8 cellular contexts compared by ENCODE assay signal in the genomic region with DNA sequence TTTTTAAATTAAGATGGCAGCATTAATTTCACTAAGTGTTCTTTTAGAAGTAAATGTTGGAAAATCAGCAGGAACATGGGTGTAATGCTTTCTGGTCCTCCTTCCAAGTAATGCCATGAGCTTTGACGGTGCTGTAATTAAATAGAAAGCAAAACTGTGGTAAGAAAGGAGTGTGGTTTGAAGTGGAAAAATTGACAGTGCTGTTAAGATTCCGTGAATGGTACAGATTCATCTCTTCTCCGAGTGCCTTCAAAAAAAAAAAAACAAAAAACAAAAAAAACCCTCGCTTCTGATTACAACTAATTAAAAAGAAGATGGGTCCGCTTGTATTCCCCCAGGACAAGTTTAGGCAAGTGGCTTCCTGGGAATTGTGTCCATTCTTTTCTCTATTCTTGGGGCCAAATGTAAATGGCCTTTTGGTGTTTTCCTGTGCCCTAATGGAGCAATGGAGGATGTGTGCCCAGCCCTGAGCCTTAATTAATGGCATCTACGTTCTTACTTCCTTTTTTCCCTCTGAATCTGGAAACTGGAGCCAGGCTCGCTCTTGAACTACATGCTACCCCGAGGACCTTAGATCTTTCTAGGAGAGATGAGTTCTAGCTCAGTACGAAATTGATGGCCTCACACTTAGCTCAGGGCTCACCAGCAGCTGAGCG. TPM values are rescaled to one million over a fixed set of nuclear protein-coding genes. Genes with fewer than 3 reads are reported as not detected.
A peak's percentile ranks its signal among the peaks of the same experiment; 100 is the strongest.
DNase-seq lines count a peak whose midpoint lies in the region; FAIRE-seq and TF ChIP-seq lines count a peak whose summit lies in the region.

No MANE protein-coding gene starts in this region.

- no peak for FAIRE-seq in astrocyte (lab: Jason Lieb, UNC)

- H3K79me2 ChIP-seq in astrocyte (ENCODE audit: insufficient read depth, low read length), result peaks cover 90% of the 10 kb centered on the region

- H3K4me1 ChIP-seq in HUES6 (ENCODE audit: control insufficient read depth, insufficient read depth, low read length), result peaks cover 45% of the 10 kb centered on the region
- peaks cover 26% of the 10 kb centered on the region for H3K4me1 ChIP-seq in astrocyte (ENCODE audit: insufficient read depth, low read length)

- H2AFZ ChIP-seq in astrocyte (ENCODE audit: low read depth, low read length), result no peak overlapping the region

- 17 to 19% methylated on average over 10 of the region's 10 CpGs for WGBS in lower leg skin, 2 donors

- H3K27ac ChIP-seq in HUES6 (ENCODE audit: low read depth, low read length), result peak overlapping the region; percentile 85; the same call in 1 of the 2 replicates
- H3K27ac ChIP-seq in astrocyte (ENCODE audit: low read depth, low read length), result no peak overlapping the region

- peak overlapping the region; percentile 67 for H3K4me3 ChIP-seq in GM06990 (replicated peaks; ENCODE audit: low read depth, low read length)
- H3K4me3 ChIP-seq in HUES6 (ENCODE audit: low read depth, low read length), result peak overlapping the region; percentile 81
- H3K4me3 ChIP-seq in astrocyte (ENCODE audit: insufficient read depth, low read depth, low read length), result peak overlapping the region; percentile 64
- no peak overlapping the region for H3K4me3 ChIP-seq in lower leg skin (ENCODE audit: low read depth, poor library complexity, severe bottlenecking)

- peaks cover 32% of the 10 kb centered on the region for H3K4me1 Mint-ChIP-seq in astrocyte (ENCODE audit: low read depth, unreplicated experiment)

- TF ChIP-seq CTCF in GM06990 (IDR thresholded peaks at IDR 0.05; ENCODE audit: insufficient read depth, low read length, poor library complexity, severe bottlenecking) (no peak), astrocyte (IDR thresholded peaks at IDR 0.05; ENCODE audit: insufficient read depth, low read depth, low read length) (no peak), lower leg skin (IDR thresholded peaks at IDR 0.05) (no peak)

- peak overlapping the region; percentile 88 for H3K4me2 ChIP-seq in astrocyte (ENCODE audit: low read length)

- H3K27ac Mint-ChIP-seq in astrocyte (ENCODE audit: unreplicated experiment), result peak overlapping the region; percentile 59

- intact Hi-C loops in lower leg skin (cut with DNase I; ENCODE audit: low total_unique reads), result no loop called here

- H3K36me3 Mint-ChIP-seq in astrocyte (ENCODE audit: low read depth, unreplicated experiment), result peaks cover 2% of the 10 kb centered on the region

- DNase-seq in GM06990 (ENCODE audit: extremely low read depth, insufficient read length) (no peak), astrocyte (ENCODE audit: low read depth) (peak; percentile 40), medulla oblongata (ENCODE audit: extremely low spot score) (peak; percentile 20), lower leg skin (ENCODE audit: low spot score in 2 of 2) (no peak), OCI-M2 (lab: John Stamatoyannopoulos, UW; ENCODE audit: unreplicated experiment) (no peak), NK-92 (lab: John Stamatoyannopoulos, UW; ENCODE audit: unreplicated experiment) (no peak), NCI-H128 (lab: John Stamatoyannopoulos, UW; ENCODE audit: unreplicated experiment) (no peak)

- peak overlapping the region; percentile 89 for H3K4me3 Mint-ChIP-seq in astrocyte (ENCODE audit: unreplicated experiment)

- H4K20me1 ChIP-seq in astrocyte (ENCODE audit: insufficient read depth, low read length), result peaks cover 44% of the 10 kb centered on the region

- H3K9me3 ChIP-seq in HUES6 (ENCODE audit: control insufficient read depth, insufficient read depth, low read depth, low read length) (no peaks in the 10 kb centered on the region), astrocyte (ENCODE audit: insufficient read depth, low read depth, low read length) (no peaks in the 10 kb centered on the region)

- no peak for TF ChIP-seq POLR2A in lower leg skin (IDR thresholded peaks at IDR 0.05)

- H3K9me3 Mint-ChIP-seq in astrocyte (ENCODE audit: unreplicated experiment), result no peaks in the 10 kb centered on the region

- H3K27me3 ChIP-seq in GM06990 (replicated peaks; ENCODE audit: control insufficient read depth, insufficient read depth, low read length) (no peaks in the 10 kb centered on the region), HUES6 (ENCODE audit: control insufficient read depth, insufficient read depth, low read length) (no peaks in the 10 kb centered on the region), astrocyte (ENCODE audit: insufficient read depth, low read length) (no peaks in the 10 kb centered on the region)

- H3K36me3 ChIP-seq in GM06990 (ENCODE audit: control insufficient read depth, insufficient read depth, low read length) (no peaks in the 10 kb centered on the region; the same call in 1 of the 2 replicates), HUES6 (ENCODE audit: control insufficient read depth, insufficient read depth, low read length) (peaks cover 30% of the 10 kb centered on the region), astrocyte (ENCODE audit: insufficient read depth, low read length) (peaks cover 5% of the 10 kb centered on the region)

- H3K9ac ChIP-seq in HUES6 (ENCODE audit: low read length), result peak overlapping the region; percentile 78
- peak overlapping the region; percentile 84 for H3K9ac ChIP-seq in astrocyte (ENCODE audit: low read length)

- H3K27me3 Mint-ChIP-seq in astrocyte (ENCODE audit: low read depth, unreplicated experiment), result no peaks in the 10 kb centered on the region

RNA-seq across cellular contexts. Expression of a gene that starts 5.1 kb away (rescaled TPM):
- 42.9 and 44.5 TPM in 2 replicates for total RNA-seq in astrocyte
- 10 to 100 TPM; 21.2 to 63.3 (median 43.5) TPM for total RNA-seq in lower leg skin

Comparison
In these comparisons a context has a peak if more than half of its experiments do, and no peak if none do; other contexts are left out.
1. DNase-seq: peak in astrocyte (single experiment) and medulla oblongata (single experiment); none in GM06990 (single experiment), lower leg skin (0 of 2), OCI-M2 (single experiment), NK-92 (single experiment) and NCI-H128 (single experiment).